27 cellular contexts compared by ENCODE assay signal in genomic region chr5:174623438-174624019, GRCh38.
DNase-seq lines count a peak whose midpoint lies in the region; ATAC-seq and TF ChIP-seq lines count a peak whose summit lies in the region.
"Had no signal": no experiment of that assay in that cellular context is flagged by ENCODE, and none has a peak within 500 bp of the region (broad histone marks: within the 10 kb centered on the region; RNA-seq: fewer than 3 reads in every experiment).

No MANE protein-coding gene starts in this region.

- TF ChIP-seq CTCF in nephron progenitor cell (IDR thresholded peaks at IDR 0.05), result no peak

- H3K36me3 Mint-ChIP-seq in nephron progenitor cell (ENCODE audit: low read depth), result no peaks in the 10 kb centered on the region
- H3K36me3 Mint-ChIP-seq in activated naive CD8-positive, alpha-beta T cell treated with anti-CD3 and anti-CD28 coated beads, Interleukin-2, amount 50 U/mL, for 24 hours (ENCODE audit: low read depth), result no peaks in the 10 kb centered on the region
- H3K36me3 Mint-ChIP-seq: activated CD8-positive, alpha-beta memory T cell treated with anti-CD3 and anti-CD28 coated beads, Interleukin-2, amount 10 ng/mL, durations not matched to agents 7 days and 5 days; IgD-negative memory B cell; naive thymus-derived CD8-positive, alpha-beta T cell had no signal

- H3K27ac Mint-ChIP-seq in nephron progenitor cell, result peak overlapping the region; percentile 11
- H3K27ac Mint-ChIP-seq in activated naive CD8-positive, alpha-beta T cell treated with anti-CD3 and anti-CD28 coated beads, Interleukin-2, amount 50 U/mL, for 24 hours, result no peak overlapping the region
- H3K27ac Mint-ChIP-seq: activated B cell treated with CpG ODN at 0.5 μM for 24 hours; activated CD8-positive, alpha-beta memory T cell treated with anti-CD3 and anti-CD28 coated beads, Interleukin-2, amount 10 ng/mL, durations not matched to agents 7 days and 5 days; IgD-negative memory B cell; naive thymus-derived CD8-positive, alpha-beta T cell had no signal

- H3K9me3 Mint-ChIP-seq in nephron progenitor cell, result no peaks in the 10 kb centered on the region
- H3K9me3 Mint-ChIP-seq in activated naive CD8-positive, alpha-beta T cell treated with anti-CD3 and anti-CD28 coated beads, Interleukin-2, amount 50 U/mL, for 24 hours, result no peaks in the 10 kb centered on the region
- H3K9me3 Mint-ChIP-seq: activated B cell treated with CpG ODN at 0.5 μM for 24 hours had no signal

- no peak for ATAC-seq in left lobe of liver
- no peak for ATAC-seq in activated naive CD8-positive, alpha-beta T cell treated with anti-CD3 and anti-CD28 coated beads, Interleukin-2, amount 50 U/mL, for 24 hours
- no peak for ATAC-seq in GM18520 (IDR thresholded peaks at IDR 0.05; ENCODE audit: unreplicated experiment)
- ATAC-seq: activated CD8-positive, alpha-beta memory T cell treated with anti-CD3 and anti-CD28 coated beads, Interleukin-2, amount 10 ng/mL, durations not matched to agents 7 days and 5 days; body of pancreas; left ventricle myocardium superior; naive thymus-derived CD8-positive, alpha-beta T cell; Panc1 had no signal

- H3K4me3 Mint-ChIP-seq in nephron progenitor cell, result peak overlapping the region; percentile 17
- H3K4me3 Mint-ChIP-seq in activated naive CD8-positive, alpha-beta T cell treated with anti-CD3 and anti-CD28 coated beads, Interleukin-2, amount 50 U/mL, for 24 hours, result no peak overlapping the region
- H3K4me3 Mint-ChIP-seq: activated B cell treated with CpG ODN at 0.5 μM for 24 hours; activated CD8-positive, alpha-beta memory T cell treated with anti-CD3 and anti-CD28 coated beads, Interleukin-2, amount 10 ng/mL, durations not matched to agents 7 days and 5 days; naive thymus-derived CD8-positive, alpha-beta T cell had no signal

- peaks cover 15% of the 10 kb centered on the region for H3K27me3 Mint-ChIP-seq in nephron progenitor cell (ENCODE audit: low read depth, poor library complexity)
- H3K27me3 Mint-ChIP-seq in activated naive CD8-positive, alpha-beta T cell treated with anti-CD3 and anti-CD28 coated beads, Interleukin-2, amount 50 U/mL, for 24 hours, result peaks cover 2% of the 10 kb centered on the region
- H3K27me3 Mint-ChIP-seq: activated B cell treated with CpG ODN at 0.5 μM for 24 hours; activated CD8-positive, alpha-beta memory T cell treated with anti-CD3 and anti-CD28 coated beads, Interleukin-2, amount 10 ng/mL, durations not matched to agents 7 days and 5 days; IgD-negative memory B cell had no signal

- peaks cover 83% of the 10 kb centered on the region for H3K4me1 Mint-ChIP-seq in nephron progenitor cell
- H3K4me1 Mint-ChIP-seq in activated naive CD8-positive, alpha-beta T cell treated with anti-CD3 and anti-CD28 coated beads, Interleukin-2, amount 50 U/mL, for 24 hours, result no peaks in the 10 kb centered on the region
- H3K4me1 Mint-ChIP-seq: activated B cell treated with CpG ODN at 0.5 μM for 24 hours; activated CD8-positive, alpha-beta memory T cell treated with anti-CD3 and anti-CD28 coated beads, Interleukin-2, amount 10 ng/mL, durations not matched to agents 7 days and 5 days; IgD-negative memory B cell; naive thymus-derived CD8-positive, alpha-beta T cell had no signal

- peak; percentile 32 for DNase-seq in DMS153 treated with DMSO at 0.1 percent for 48 hours (lab: John Stamatoyannopoulos, UW; ENCODE audit: unreplicated experiment)
- DNase-seq in NCI-H1436 (lab: John Stamatoyannopoulos, UW), result peak; percentile 39
- peak; percentile 87 for DNase-seq in NCI-H510A treated with DMSO at 0.1 percent for 48 hours (lab: John Stamatoyannopoulos, UW)
- no peak for DNase-seq in nephron progenitor cell
- no peak for DNase-seq in left lobe of liver (ENCODE audit: low spot score)
- no peak for DNase-seq in activated naive CD8-positive, alpha-beta T cell treated with anti-CD3 and anti-CD28 coated beads, Interleukin-2, amount 50 U/mL, for 24 hours
- no peak for DNase-seq in cerebellar nuclear complex (lab: John Stamatoyannopoulos, UW)
- DNase-seq: activated B cell treated with CpG ODN at 0.5 μM for 24 hours; activated CD4-positive, alpha-beta T cell treated with anti-CD3 and anti-CD28 coated beads, Interleukin-2, amount 50 U/mL, for 1 hour; activated CD8-positive, alpha-beta memory T cell treated with anti-CD3 and anti-CD28 coated beads, Interleukin-2, amount 10 ng/mL, durations not matched to agents 7 days and 5 days; activated naive CD4-positive, alpha-beta T cell treated with Interleukin-2 at 50 U/mL for 16 hours; activated T-cell treated with anti-CD3 and anti-CD28 coated beads, Interleukin-2, amount 50 U/mL, for 48 hours; adrenal gland; body of pancreas; H7; left ventricle myocardium superior; naive thymus-derived CD8-positive, alpha-beta T cell; NCI-H1092 treated with DMSO at 0.1 percent for 48 hours; retina; stimulated activated CD4-positive, alpha-beta T cell treated with anti-CD3 and anti-CD28 coated beads, Interleukin-1b, Interleukin-23, amount 100 ng/mL, for 48 hours; stomach; SW 1271; T-helper 9 cell; tibial artery had no signal

Comparison
In these comparisons a context has a peak if more than half of its experiments do, and no peak if none do; other contexts are left out.
1. DNase-seq: peak in DMS153 treated with DMSO at 0.1 percent for 48 hours (single experiment), NCI-H1436 (single experiment) and NCI-H510A treated with DMSO at 0.1 percent for 48 hours (single experiment); none in nephron progenitor cell (single experiment), left lobe of liver (single experiment), activated naive CD8-positive, alpha-beta T cell treated with anti-CD3 and anti-CD28 coated beads, Interleukin-2, amount 50 U/mL, for 24 hours (single experiment) and cerebellar nuclear complex (0 of 2).